9 cellular contexts compared by ENCODE assay signal in genomic region chr7:128909605-128910568, GRCh38. TPM values are rescaled to one million over a fixed set of nuclear protein-coding genes. Genes with fewer than 3 reads are reported as not detected.
A peak's percentile ranks its signal among the peaks of the same experiment; 100 is the strongest.
DNase-seq lines count a peak whose midpoint lies in the region; ATAC-seq and TF ChIP-seq lines count a peak whose summit lies in the region.
"Had no signal": no experiment of that assay in that cellular context is flagged by ENCODE, and none has a peak within 500 bp of the region (broad histone marks: within the 10 kb centered on the region; RNA-seq: fewer than 3 reads in every experiment).

No MANE protein-coding gene starts in this region.

- H3K4me3 ChIP-seq in NT2/D1 (ENCODE audit: insufficient read length, low read depth), result peak overlapping the region; percentile 68

- peak; percentile 86 for DNase-seq in Caki2 (ENCODE audit: low read depth)
- DNase-seq in NT2/D1 (ENCODE audit: low read depth, low spot score), result no peak
- DNase-seq in fibroblast of the conjunctiva (ENCODE audit: low read depth), result peak; percentile 14
- DNase-seq in osteocyte (ENCODE audit: extremely low spot score, unreplicated experiment), result no peak
- no peak for DNase-seq in NOMO-1 treated with dmso at 0.1 percent for 144 hours (lab: John Stamatoyannopoulos, UW; ENCODE audit: unreplicated experiment)
- no peak for DNase-seq in stimulated activated naive CD4-positive, alpha-beta T cell (lab: John Stamatoyannopoulos, UW)
- DNase-seq in Ammon's horn (ENCODE audit: low spot score), result no peak
- DNase-seq in effector memory CD8-positive, alpha-beta T cell, result no peak

- H3K27me3 ChIP-seq in NT2/D1 (ENCODE audit: insufficient read depth, insufficient read length), result no peaks in the 10 kb centered on the region

- H3K4me1 Mint-ChIP-seq in osteocyte (ENCODE audit: unreplicated experiment), result peaks cover 15% of the 10 kb centered on the region
- H3K4me1 Mint-ChIP-seq in effector memory CD8-positive, alpha-beta T cell (ENCODE audit: low read depth in 2 of 2), result peaks cover 4 to 5% of the 10 kb centered on the region in 2 donors

- peak overlapping the region; percentile 14 for H3K27ac Mint-ChIP-seq in osteocyte (ENCODE audit: unreplicated experiment)
- no peak overlapping the region for H3K27ac Mint-ChIP-seq in effector memory CD8-positive, alpha-beta T cell

- in situ Hi-C loops in Caki2 (cut with HindIII; ENCODE audit: low pct_unique_long_range_greater_than_20kb, low sequenced_read_pairs), result no loop called here

- H3K9me3 Mint-ChIP-seq in osteocyte (ENCODE audit: unreplicated experiment), result no peaks in the 10 kb centered on the region
- no peaks in the 10 kb centered on the region for H3K9me3 Mint-ChIP-seq in effector memory CD8-positive, alpha-beta T cell

- ATAC-seq in effector memory CD8-positive, alpha-beta T cell (replicated peaks), result no peak

- H3K9ac ChIP-seq in NT2/D1 (ENCODE audit: insufficient read length, low read depth), result peak overlapping the region; percentile 85

- no peak for TF ChIP-seq CTCF in osteocyte (IDR thresholded peaks at IDR 0.05)

- no peaks in the 10 kb centered on the region for H3K9me3 ChIP-seq in NT2/D1 (ENCODE audit: insufficient read depth, low read length)

- H3K36me3 ChIP-seq in NT2/D1 (ENCODE audit: insufficient read depth, insufficient read length, low read length), result peaks cover 14% of the 10 kb centered on the region

- H3K27me3 Mint-ChIP-seq in osteocyte (ENCODE audit: unreplicated experiment), result peaks cover 25% of the 10 kb centered on the region
- H3K27me3 Mint-ChIP-seq in effector memory CD8-positive, alpha-beta T cell, result peaks cover 60 to 99% of the 10 kb centered on the region in 2 donors

- peak overlapping the region; percentile 71 for H3K4me3 Mint-ChIP-seq in osteocyte (ENCODE audit: unreplicated experiment)
- H3K4me3 Mint-ChIP-seq in effector memory CD8-positive, alpha-beta T cell, result no peak overlapping the region

- no peaks in the 10 kb centered on the region for H3K36me3 Mint-ChIP-seq in osteocyte (ENCODE audit: unreplicated experiment)
- H3K36me3 Mint-ChIP-seq in effector memory CD8-positive, alpha-beta T cell (ENCODE audit: insufficient read depth), result no peaks in the 10 kb centered on the region

- peaks cover 8% of the 10 kb centered on the region for H3K4me1 ChIP-seq in NT2/D1 (ENCODE audit: insufficient read depth, insufficient read length)

RNA-seq across cellular contexts. Expression of gene KCP, which starts 0.6 kb away (rescaled TPM):
- total RNA-seq in Caki2 (2014; rRNA removed; shearing (Covaris generic); ENCODE audit: low replicate concordance), result 2.1 and 5.1 TPM in 2 replicates
- 0.55 and 0.70 TPM in 2 replicates for total RNA-seq in osteocyte
- total RNA-seq: pulmonary artery endothelial cell had no signal

RNA-seq across cellular contexts. Expression of gene IRF5, which starts 27.8 kb away (rescaled TPM):
- 73.4 and 92.1 TPM in 2 replicates for total RNA-seq in Caki2 (2014; rRNA removed; shearing (Covaris generic); ENCODE audit: low replicate concordance)
- 0.24 TPM in 1 of 2 replicates, not detected in the other for total RNA-seq in osteocyte

RNA-seq across cellular contexts. Expression of gene ATP6V1F, which starts 47.2 kb away (rescaled TPM):
- total RNA-seq in Caki2 (2014; rRNA removed; shearing (Covaris generic); ENCODE audit: low replicate concordance), result 168 and 191 TPM in 2 replicates
- total RNA-seq in osteocyte, result 161 and 162 TPM in 2 replicates

Comparison
In these comparisons a context has a peak if more than half of its experiments do, and no peak if none do; other contexts are left out.
1. DNase-seq: peak in Caki2 (single experiment) and fibroblast of the conjunctiva (single experiment); none in NT2/D1 (single experiment), osteocyte (single experiment), NOMO-1 treated with dmso at 0.1 percent for 144 hours (single experiment), stimulated activated naive CD4-positive, alpha-beta T cell (0 of 6), Ammon's horn (single experiment) and effector memory CD8-positive, alpha-beta T cell (0 of 3).
2. RNA of gene IRF5, which starts 27.8 kb away (total RNA-seq): 73.4 to 92.1 TPM in Caki2; 0.24 TPM in osteocyte; every median in the first group is over 10 times any median in the second.